In the genomic region with DNA sequence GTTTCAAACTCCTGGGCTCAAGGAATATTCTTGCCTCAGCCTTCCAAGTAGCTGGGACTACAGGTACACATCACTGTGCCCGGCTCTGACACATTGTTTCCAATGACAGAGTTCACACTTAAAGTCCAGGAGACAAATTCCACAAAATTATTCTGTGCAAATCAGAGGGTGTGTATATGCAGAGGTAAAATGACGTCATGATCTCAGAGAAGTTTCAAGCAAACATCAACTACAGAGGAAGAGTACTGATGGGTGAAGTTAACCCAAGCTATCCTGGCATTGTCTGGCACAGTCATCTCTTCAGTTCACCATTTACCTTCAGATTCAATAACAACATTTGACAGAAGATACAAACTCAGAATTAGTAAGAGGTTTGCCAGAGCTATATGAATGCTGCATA, we compare ENCODE assay signal across 26 cellular contexts.
"Had no signal": no experiment of that assay in that cellular context is flagged by ENCODE, and none has a peak within 500 bp of the region (broad histone marks: within the 10 kb centered on the region; RNA-seq: fewer than 3 reads in every experiment).

No MANE protein-coding gene starts in this region.

- H3K9me3 ChIP-seq: esophagus squamous epithelium, gastrocnemius medialis, heart right ventricle, left lung, lower lobe of right lung, mucosa of descending colon had no signal

- DNase-seq: dermis blood vessel endothelial cell; dorsolateral prefrontal cortex; effector CD4-positive, alpha-beta T cell; effector memory CD4-positive, alpha-beta T cell; erythroblast; esophagus squamous epithelium; foreskin fibroblast; foreskin melanocyte; gastrocnemius medialis; glutamatergic neuron; head of caudate nucleus; heart right ventricle; hippocampal formation; left cardiac atrium; left lung; left ventricle myocardium superior; lower lobe of right lung; mesenchymal stem cell; mucosa of descending colon; naive B cell had no signal

- FAIRE-seq: colon, islet of Langerhans, keratinocyte had no signal

- H3K27ac ChIP-seq: coronary artery, dorsolateral prefrontal cortex, epithelial cell of prostate, esophagus squamous epithelium, gastrocnemius medialis, heart right ventricle, left lung, lower lobe of right lung had no signal

- H3K36me3 ChIP-seq: esophagus squamous epithelium, gastrocnemius medialis, heart right ventricle, left lung, lower lobe of right lung had no signal

- ATAC-seq: esophagus mucosa, gastrocnemius medialis, heart right ventricle, left cardiac atrium, left lung, left ventricle myocardium superior, lower lobe of right lung, mucosa of descending colon had no signal

- H3K4me1 ChIP-seq: esophagus squamous epithelium, gastrocnemius medialis, heart right ventricle, left lung, lower lobe of right lung had no signal

- H3K4me3 ChIP-seq: coronary artery, dorsolateral prefrontal cortex, esophagus squamous epithelium, gastrocnemius medialis, heart right ventricle, left lung, lower lobe of right lung, mucosa of descending colon had no signal

- H3K27me3 ChIP-seq: esophagus squamous epithelium, gastrocnemius medialis, left lung had no signal
